ENCODE assay signal across 28 cellular contexts in the genomic region with DNA sequence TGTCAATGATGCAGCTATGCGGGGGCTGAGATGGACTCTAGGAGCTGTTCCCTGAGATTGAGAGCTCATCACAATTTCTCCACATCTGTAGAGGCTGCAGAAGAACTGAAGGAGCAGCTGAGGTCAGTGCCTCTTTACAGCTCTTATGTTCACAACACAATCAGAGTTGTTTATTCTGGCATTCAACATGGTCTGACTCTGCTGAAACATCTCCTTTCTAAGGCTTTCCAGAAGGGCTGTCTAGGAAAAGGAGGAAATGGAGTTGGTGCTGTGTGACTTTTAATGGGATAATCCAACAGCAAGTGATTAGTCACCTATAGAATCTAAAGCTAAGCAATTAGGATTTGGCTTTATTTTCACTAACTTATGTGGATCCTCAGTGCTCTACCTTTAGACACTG. TPM values are rescaled to one million over a fixed set of nuclear protein-coding genes. Genes with fewer than 3 reads are reported as not detected.
DNase-seq lines count a peak whose midpoint lies in the region; ATAC-seq, FAIRE-seq and TF ChIP-seq lines count a peak whose summit lies in the region.
"Had no signal": no experiment of that assay in that cellular context is flagged by ENCODE, and none has a peak within 500 bp of the region (broad histone marks: within the 10 kb centered on the region; RNA-seq: fewer than 3 reads in every experiment).

No MANE protein-coding gene starts in this region.

- no peaks in the 10 kb centered on the region for H3K36me3 Mint-ChIP-seq in astrocyte (ENCODE audit: low read depth, unreplicated experiment)
- no peaks in the 10 kb centered on the region for H3K36me3 Mint-ChIP-seq in activated T-helper 2 cell treated with anti-CD3 and anti-CD28 coated beads, Interferon-gamma antibody, Interleukin-2, Interleukin-4, amounts not matched to agents 10 μg/mL and 5 μg/mL and 100 μg/mL, durations not matched to agents 14 hours and 24 hours and 36 hours (ENCODE audit: low read depth)

- no peak overlapping the region for H3K4me3 ChIP-seq in astrocyte (ENCODE audit: insufficient read depth, low read depth, low read length)
- H3K4me3 ChIP-seq in skeletal muscle cell (ENCODE audit: low read depth, low read length), result no peak overlapping the region
- H3K4me3 ChIP-seq in left lung, result no peak overlapping the region
- H3K4me3 ChIP-seq: ascending aorta, psoas muscle, smooth muscle cell, tibial artery had no signal

- no peaks in the 10 kb centered on the region for H4K20me1 ChIP-seq in astrocyte (ENCODE audit: insufficient read depth, low read length)

- ATAC-seq in GM18498 (IDR thresholded peaks at IDR 0.05; ENCODE audit: unreplicated experiment) (no peak), left lung (no peak)
- ATAC-seq: activated T-cell treated with anti-CD3 and anti-CD28 coated beads, Interleukin-2, amount 50 U/mL, for 72 hours; effector memory CD8-positive, alpha-beta T cell; foreskin keratinocyte; psoas muscle had no signal

- H3K27me3 Mint-ChIP-seq in astrocyte (ENCODE audit: low read depth, unreplicated experiment), result no peaks in the 10 kb centered on the region
- no peaks in the 10 kb centered on the region for H3K27me3 Mint-ChIP-seq in activated T-helper 2 cell treated with anti-CD3 and anti-CD28 coated beads, Interferon-gamma antibody, Interleukin-2, Interleukin-4, amounts not matched to agents 10 μg/mL and 5 μg/mL and 100 μg/mL, durations not matched to agents 14 hours and 24 hours and 36 hours (ENCODE audit: low read depth)
- H3K27me3 Mint-ChIP-seq: activated CD4-positive, alpha-beta T cell treated with anti-CD3 and anti-CD28 coated beads, Interleukin-2, amount 10 ng/mL, durations not matched to agents 24 days and 14 days; activated naive CD4-positive, alpha-beta T cell treated with anti-CD3 and anti-CD28 coated beads, Interleukin-2, amount 50 U/mL, for 24 hours; CD8-positive, alpha-beta memory T cell; effector memory CD8-positive, alpha-beta T cell had no signal

- intact Hi-C loops in activated T-helper 2 cell treated with anti-CD3 and anti-CD28 coated beads, Interferon-gamma antibody, Interleukin-2, Interleukin-4, amounts not matched to agents 10 μg/mL and 5 μg/mL and 100 μg/mL, durations not matched to agents 14 hours and 24 hours and 36 hours (cut with micrococcal nuclease), result no loop called here
- intact Hi-C loops in left lung (cut with DNase I), result no loop called here

- no peak overlapping the region for H3K4me2 ChIP-seq in astrocyte (ENCODE audit: low read length)
- H3K4me2 ChIP-seq: smooth muscle cell had no signal

- H3K36me3 ChIP-seq in astrocyte (ENCODE audit: insufficient read depth, low read length), result no peaks in the 10 kb centered on the region
- H3K36me3 ChIP-seq in left lung, result peaks cover 0 to under 1% of the 10 kb centered on the region in 2 donors

- H3K4me1 ChIP-seq in astrocyte (ENCODE audit: insufficient read depth, low read length) (no peaks in the 10 kb centered on the region), left lung (no peaks in the 10 kb centered on the region)
- H3K4me1 ChIP-seq: ascending aorta, foreskin keratinocyte, psoas muscle, tibial artery had no signal

- H3K9me3 Mint-ChIP-seq in astrocyte (ENCODE audit: unreplicated experiment), result no peaks in the 10 kb centered on the region
- H3K9me3 Mint-ChIP-seq in activated T-helper 2 cell treated with anti-CD3 and anti-CD28 coated beads, Interferon-gamma antibody, Interleukin-2, Interleukin-4, amounts not matched to agents 10 μg/mL and 5 μg/mL and 100 μg/mL, durations not matched to agents 14 hours and 24 hours and 36 hours, result no peaks in the 10 kb centered on the region
- H3K9me3 Mint-ChIP-seq: T-helper 1 cell treated with Interleukin-12 subunit alpha and Interleukin-12 subunit beta and Interleukin-4 antibody, amounts not matched to agents 30 μg/mL and 1 μg/mL, for 36 hours had no signal

- no peak overlapping the region for H2AFZ ChIP-seq in astrocyte (ENCODE audit: low read depth, low read length)

- H3K27ac ChIP-seq in astrocyte (ENCODE audit: low read depth, low read length) (no peak overlapping the region), left lung (no peak overlapping the region)
- H3K27ac ChIP-seq: ascending aorta, foreskin keratinocyte, psoas muscle, tibial artery had no signal

- H3K4me3 Mint-ChIP-seq in astrocyte (ENCODE audit: unreplicated experiment), result no peak overlapping the region
- no peak overlapping the region for H3K4me3 Mint-ChIP-seq in activated T-helper 2 cell treated with anti-CD3 and anti-CD28 coated beads, Interferon-gamma antibody, Interleukin-2, Interleukin-4, amounts not matched to agents 10 μg/mL and 5 μg/mL and 100 μg/mL, durations not matched to agents 14 hours and 24 hours and 36 hours (ENCODE audit: low read depth)
- H3K4me3 Mint-ChIP-seq: activated CD4-positive, alpha-beta T cell treated with anti-CD3 and anti-CD28 coated beads, Interleukin-2, amount 10 ng/mL, durations not matched to agents 24 days and 14 days; activated naive CD4-positive, alpha-beta T cell treated with anti-CD3 and anti-CD28 coated beads, Interleukin-2, amount 50 U/mL, for 24 hours; activated T-cell treated with anti-CD3 and anti-CD28 coated beads, Interleukin-2, amount 50 U/mL, for 72 hours; CD8-positive, alpha-beta memory T cell; effector memory CD8-positive, alpha-beta T cell; T-helper 1 cell treated with Interleukin-12 subunit alpha and Interleukin-12 subunit beta and Interleukin-4 antibody, amounts not matched to agents 30 μg/mL and 1 μg/mL, for 36 hours had no signal

- no peaks in the 10 kb centered on the region for H3K4me1 Mint-ChIP-seq in astrocyte (ENCODE audit: low read depth, unreplicated experiment)
- H3K4me1 Mint-ChIP-seq in activated T-helper 2 cell treated with anti-CD3 and anti-CD28 coated beads, Interferon-gamma antibody, Interleukin-2, Interleukin-4, amounts not matched to agents 10 μg/mL and 5 μg/mL and 100 μg/mL, durations not matched to agents 14 hours and 24 hours and 36 hours (ENCODE audit: low read depth), result no peaks in the 10 kb centered on the region
- H3K4me1 Mint-ChIP-seq: activated CD4-positive, alpha-beta T cell treated with anti-CD3 and anti-CD28 coated beads, Interleukin-2, amount 10 ng/mL, durations not matched to agents 24 days and 14 days; activated naive CD4-positive, alpha-beta T cell treated with anti-CD3 and anti-CD28 coated beads, Interleukin-2, amount 50 U/mL, for 24 hours; CD8-positive, alpha-beta memory T cell had no signal

- FAIRE-seq in astrocyte (lab: Jason Lieb, UNC), result no peak
- FAIRE-seq: colon, GM12891, islet of Langerhans had no signal

- H3K9ac ChIP-seq in astrocyte (ENCODE audit: low read length), result no peak overlapping the region

- H3K27me3 ChIP-seq in astrocyte (ENCODE audit: insufficient read depth, low read length) (no peaks in the 10 kb centered on the region), left lung (no peaks in the 10 kb centered on the region)
- H3K27me3 ChIP-seq: ascending aorta, foreskin keratinocyte, tibial artery had no signal

- TF ChIP-seq CTCF in astrocyte (IDR thresholded peaks at IDR 0.05; ENCODE audit: insufficient read depth, low read depth, low read length) (no peak), left lung (IDR thresholded peaks at IDR 0.05) (no peak)

- H3K9me3 ChIP-seq in astrocyte (ENCODE audit: insufficient read depth, low read depth, low read length) (no peaks in the 10 kb centered on the region), left lung (no peaks in the 10 kb centered on the region)
- H3K9me3 ChIP-seq: tibial artery had no signal

- no peaks in the 10 kb centered on the region for H3K79me2 ChIP-seq in astrocyte (ENCODE audit: insufficient read depth, low read length)

- DNase-seq in GM04503 (ENCODE audit: low read depth) (peak; percentile 13), astrocyte (ENCODE audit: low read depth) (peak; percentile 49), fibroblast of peridontal ligament (ENCODE audit: extremely low read depth) (peak; percentile 63), skeletal muscle cell (ENCODE audit: low read depth) (peak; percentile 76), NCI-H2171 (lab: John Stamatoyannopoulos, UW) (no peak), left lung (no peak)
- no peak for DNase-seq in activated T-helper 2 cell treated with anti-CD3 and anti-CD28 coated beads, Interferon-gamma antibody, Interleukin-2, Interleukin-4, amounts not matched to agents 10 μg/mL and 5 μg/mL and 100 μg/mL, durations not matched to agents 14 hours and 24 hours and 36 hours (ENCODE audit: low spot score)
- DNase-seq: activated CD4-positive, alpha-beta T cell treated with anti-CD3 and anti-CD28 coated beads, Interleukin-2, amount 10 ng/mL, durations not matched to agents 24 days and 14 days; activated T-cell treated with anti-CD3 and anti-CD28 coated beads, Interleukin-2, amount 50 U/mL, for 72 hours; CD8-positive, alpha-beta memory T cell; DMS79; effector memory CD8-positive, alpha-beta T cell; foreskin keratinocyte; GOT3; NCI-H1436; NCI-H526; psoas muscle; stimulated activated CD4-positive, alpha-beta T cell treated with anti-CD3 and anti-CD28 coated beads, Interleukin-2, amount 100 ng/mL, for 48 hours; stimulated activated naive CD4-positive, alpha-beta T cell; tibial artery had no signal

- H3K27ac Mint-ChIP-seq in astrocyte (ENCODE audit: unreplicated experiment), result no peak overlapping the region
- no peak overlapping the region for H3K27ac Mint-ChIP-seq in activated T-helper 2 cell treated with anti-CD3 and anti-CD28 coated beads, Interferon-gamma antibody, Interleukin-2, Interleukin-4, amounts not matched to agents 10 μg/mL and 5 μg/mL and 100 μg/mL, durations not matched to agents 14 hours and 24 hours and 36 hours
- H3K27ac Mint-ChIP-seq: activated CD4-positive, alpha-beta T cell treated with anti-CD3 and anti-CD28 coated beads, Interleukin-2, amount 10 ng/mL, durations not matched to agents 24 days and 14 days; activated naive CD4-positive, alpha-beta T cell treated with anti-CD3 and anti-CD28 coated beads, Interleukin-2, amount 50 U/mL, for 24 hours; activated T-cell treated with anti-CD3 and anti-CD28 coated beads, Interleukin-2, amount 50 U/mL, for 72 hours; CD8-positive, alpha-beta memory T cell; effector memory CD8-positive, alpha-beta T cell; T-helper 1 cell treated with Interleukin-12 subunit alpha and Interleukin-12 subunit beta and Interleukin-4 antibody, amounts not matched to agents 30 μg/mL and 1 μg/mL, for 36 hours had no signal

RNA-seq across cellular contexts. Expression of gene POU5F2, which starts 6.0 kb away (rescaled TPM):
- total RNA-seq in astrocyte (0.43 and 0.54 TPM in 2 replicates), left lung (1 to 10 TPM; 1.2 to 2.3 TPM)
- 1.0 and 1.4 TPM in 2 replicates for total RNA-seq in activated T-helper 2 cell treated with anti-CD3 and anti-CD28 coated beads, Interferon-gamma antibody, Interleukin-2, Interleukin-4, amounts not matched to agents 10 μg/mL and 5 μg/mL and 100 μg/mL, durations not matched to agents 14 hours and 24 hours and 36 hours

Comparison
In these comparisons a context has a peak if more than half of its experiments do, and no peak if none do; other contexts are left out.
1. DNase-seq: peak in GM04503 (single experiment), astrocyte (single experiment), fibroblast of peridontal ligament (single experiment) and skeletal muscle cell (single experiment); none in NCI-H2171 (single experiment), activated T-helper 2 cell treated with anti-CD3 and anti-CD28 coated beads, Interferon-gamma antibody, Interleukin-2, Interleukin-4, amounts not matched to agents 10 μg/mL and 5 μg/mL and 100 μg/mL, durations not matched to agents 14 hours and 24 hours and 36 hours (single experiment) and left lung (0 of 2).